31 cellular contexts compared by ENCODE assay signal in the genomic region with DNA sequence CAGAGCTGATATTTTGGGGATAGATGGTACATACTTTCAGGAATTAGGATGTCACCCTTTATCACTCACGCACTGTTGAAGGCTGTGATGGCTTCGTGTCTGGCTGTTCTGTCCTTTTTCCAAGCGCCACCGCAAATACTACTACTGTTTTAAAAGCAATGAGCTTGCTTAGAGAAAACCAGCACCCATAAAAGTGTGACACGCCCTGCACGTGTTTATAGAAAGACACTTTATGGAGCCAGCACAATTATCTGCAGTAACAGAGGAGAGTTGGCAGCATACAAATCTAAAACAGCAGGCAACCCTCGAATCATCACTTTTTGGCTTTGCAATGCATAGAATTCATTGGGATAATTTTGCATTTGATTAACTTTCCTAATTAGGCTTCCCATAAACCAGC.
"Had no signal": no experiment of that assay in that cellular context is flagged by ENCODE, and none has a peak within 500 bp of the region (broad histone marks: within the 10 kb centered on the region; RNA-seq: fewer than 3 reads in every experiment).

No MANE protein-coding gene starts in this region.

- H3K9me3 ChIP-seq: adrenal gland, body of pancreas, breast epithelium had no signal

- ATAC-seq: activated CD8-positive, alpha-beta T cell treated with anti-CD3 and anti-CD28 coated beads for 36 hours; activated naive CD4-positive, alpha-beta T cell treated with anti-CD3 and anti-CD28 coated beads, Interleukin-2, amount 50 U/mL, for 72 hours; activated T-cell treated with anti-CD3 and anti-CD28 coated beads, Interleukin-2, amount 50 U/mL, for 4 hours; activated T-cell treated with anti-CD3 and anti-CD28 coated beads, Interleukin-2, amount 50 U/mL, for 72 hours; activated T-helper 17 cell treated with anti-CD3 and anti-CD28 coated beads, Interleukin-2, amount 50 U/mL, for 72 hours; body of pancreas had no signal

- H3K27me3 ChIP-seq: adrenal gland, body of pancreas, brain microvascular endothelial cell had no signal

- DNase-seq: activated B cell treated with CpG ODN at 0.5 μM for 24 hours; activated CD4-positive, alpha-beta memory T cell treated with anti-CD3 and anti-CD28 coated beads for 36 hours; activated CD4-positive, alpha-beta T cell treated with anti-CD3 and anti-CD28 coated beads for 4 hours; activated CD4-positive, alpha-beta T cell treated with anti-CD3 and anti-CD28 coated beads, Interleukin-2, amount 10 ng/mL, durations not matched to agents 24 days and 14 days; activated CD4-positive, alpha-beta T cell treated with anti-CD3 and anti-CD28 coated beads, Interleukin-2, amount 50 U/mL, for 1 hour; activated CD4-positive, alpha-beta T cell treated with anti-CD3 and anti-CD28 coated beads, Interleukin-2, amount 50 U/mL, for 4 hours; activated CD4-positive, CD25-positive, alpha-beta regulatory T cell treated with anti-CD3 and anti-CD28 coated beads, Interleukin-2, amount 50 U/mL, for 72 hours; activated CD8-positive, alpha-beta memory T cell treated with anti-CD3 and anti-CD28 coated beads, Interleukin-2, amount 50 U/mL, for 4 hours; activated CD8-positive, alpha-beta T cell treated with anti-CD3 and anti-CD28 coated beads for 36 hours; activated effector memory CD4-positive, alpha-beta T cell treated with anti-CD3 and anti-CD28 coated beads, Interleukin-2, amount 50 U/mL, for 16 hours; activated gamma-delta T cell treated with Interleukin-2 at 50 U/mL for 16 hours; activated naive CD4-positive, alpha-beta T cell; activated naive CD4-positive, alpha-beta T cell treated with anti-CD3 and anti-CD28 coated beads for 36 hours; activated naive CD4-positive, alpha-beta T cell treated with anti-CD3 and anti-CD28 coated beads, Interleukin-2, amount 50 U/mL, for 16 hours; activated naive CD8-positive, alpha-beta T cell treated with anti-CD3 and anti-CD28 coated beads for 36 hours; activated T-cell treated with anti-CD3 and anti-CD28 coated beads for 4 hours; activated T-cell treated with anti-CD3 and anti-CD28 coated beads, Interleukin-2, amount 50 U/mL, for 1 hour; activated T-cell treated with anti-CD3 and anti-CD28 coated beads, Interleukin-2, amount 50 U/mL, for 4 hours; activated T-cell treated with anti-CD3 and anti-CD28 coated beads, Interleukin-2, amount 50 U/mL, for 72 hours; adrenal gland; amniotic stem cell; aorta; body of pancreas; brain microvascular endothelial cell; central memory CD4-positive, alpha-beta T cell; T-helper 1 cell; T-helper 2 cell; T-helper 9 cell had no signal

- H3K4me1 ChIP-seq: adrenal gland, body of pancreas, breast epithelium had no signal

- H3K36me3 ChIP-seq: adrenal gland, brain microvascular endothelial cell, breast epithelium had no signal

- H3K4me3 ChIP-seq: adrenal gland, body of pancreas, breast epithelium had no signal

- H3K27ac ChIP-seq: adrenal gland, body of pancreas, brain microvascular endothelial cell, breast epithelium had no signal
